8 cellular contexts compared by ENCODE assay signal in the genomic region with DNA sequence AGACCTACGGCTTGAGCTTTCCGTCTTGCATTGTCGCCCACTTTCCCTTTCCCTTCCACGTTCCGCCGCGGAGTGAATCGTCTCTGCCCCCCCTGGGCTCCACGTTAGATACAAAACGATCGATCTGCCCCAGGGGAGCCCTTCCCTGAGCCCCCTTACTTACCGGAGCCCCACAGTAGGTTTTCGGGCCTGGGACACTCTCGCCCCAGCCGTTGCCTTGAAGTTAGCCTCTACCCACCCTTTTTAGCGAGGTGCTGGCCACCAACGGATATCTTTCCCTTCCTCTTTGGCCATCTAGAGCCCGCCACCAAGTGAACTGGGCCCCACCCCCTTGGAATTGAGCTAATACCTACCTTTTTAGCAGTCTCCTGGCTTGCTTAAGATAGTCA. TPM values are rescaled to one million over a fixed set of nuclear protein-coding genes. Genes with fewer than 3 reads are reported as not detected.
A peak's percentile ranks its signal among the peaks of the same experiment; 100 is the strongest.
DNase-seq lines count a peak whose midpoint lies in the region; ATAC-seq and TF ChIP-seq lines count a peak whose summit lies in the region.

No MANE protein-coding gene starts in this region.

- H3K36me3 ChIP-seq in HUES48 (ENCODE audit: control insufficient read depth, insufficient read depth, low read length) (peaks cover 30% of the 10 kb centered on the region), WERI-Rb-1 (peaks cover 43% of the 10 kb centered on the region), right atrium auricular region (no peaks in the 10 kb centered on the region), skeletal muscle satellite cell (ENCODE audit: insufficient read depth, low read length) (peaks cover 7% of the 10 kb centered on the region)

- peaks cover 10% of the 10 kb centered on the region for H3K4me1 ChIP-seq in HUES48 (ENCODE audit: control insufficient read depth, insufficient read depth, low read length)
- H3K4me1 ChIP-seq in right atrium auricular region, result peaks cover 0 to 43% of the 10 kb centered on the region in 2 donors
- peaks cover 12% of the 10 kb centered on the region for H3K4me1 ChIP-seq in skeletal muscle satellite cell (ENCODE audit: control insufficient read depth, insufficient read depth, low read length)

- no peak for TF ChIP-seq CTCF in WERI-Rb-1 (IDR thresholded peaks at IDR 0.05; ENCODE audit: low read depth, low read length)
- no peak for TF ChIP-seq CTCF in right atrium auricular region (IDR thresholded peaks at IDR 0.05)

- peak; percentile 13 for ATAC-seq in GM19455 (IDR thresholded peaks at IDR 0.05; ENCODE audit: unreplicated experiment)

- H3K4me2 ChIP-seq in skeletal muscle satellite cell (ENCODE audit: low read length), result peak overlapping the region; percentile 84

- H3K9ac ChIP-seq in HUES48 (ENCODE audit: low read depth, low read length) (peak overlapping the region; percentile 99), skeletal muscle satellite cell (ENCODE audit: low read depth, low read length) (peak overlapping the region; percentile 99)

- peak overlapping the region; percentile 99 for H3K27ac ChIP-seq in HUES48 (ENCODE audit: low read depth, low read length)
- H3K27ac ChIP-seq in WERI-Rb-1, result peak overlapping the region; percentile 95
- H3K27ac ChIP-seq in right atrium auricular region, result peak overlapping the region; percentile 94 to 97

- DNase-seq in COLO668 (lab: John Stamatoyannopoulos, UW; ENCODE audit: unreplicated experiment), result peak; percentile 53
- peak; percentile 46 for DNase-seq in WERI-Rb-1
- peak; percentile 61 for DNase-seq in right atrium auricular region (ENCODE audit: low spot score)
- DNase-seq in activated naive CD4-positive, alpha-beta T cell treated with Interleukin-2 at 50 U/mL for 16 hours, result no peak
- no peak for DNase-seq in activated effector memory CD4-positive, alpha-beta T cell treated with anti-CD3 and anti-CD28 coated beads, Interleukin-2, amount 50 U/mL, for 16 hours

- H3K4me3 ChIP-seq in HUES48 (ENCODE audit: low read depth, low read length), result peak overlapping the region; percentile 97
- H3K4me3 ChIP-seq in WERI-Rb-1 (ENCODE audit: low read depth, low read length), result peak overlapping the region; percentile 90
- H3K4me3 ChIP-seq in right atrium auricular region, result peak overlapping the region; percentile 85 to 89
- H3K4me3 ChIP-seq in skeletal muscle satellite cell (ENCODE audit: low read length), result peak overlapping the region; percentile 98

- H3K27me3 ChIP-seq in HUES48 (ENCODE audit: control insufficient read depth, insufficient read depth, low read length), result no peaks in the 10 kb centered on the region
- H3K27me3 ChIP-seq in WERI-Rb-1 (ENCODE audit: insufficient read depth, low read depth, severe bottlenecking), result no peaks in the 10 kb centered on the region
- H3K27me3 ChIP-seq in right atrium auricular region, result no peaks in the 10 kb centered on the region
- H3K27me3 ChIP-seq in skeletal muscle satellite cell (ENCODE audit: control insufficient read depth, insufficient read depth, low read length), result no peaks in the 10 kb centered on the region

- H3K9me3 ChIP-seq in HUES48 (ENCODE audit: control insufficient read depth, insufficient read depth, low read length) (no peaks in the 10 kb centered on the region), WERI-Rb-1 (ENCODE audit: severe bottlenecking) (no peaks in the 10 kb centered on the region), right atrium auricular region (no peaks in the 10 kb centered on the region), skeletal muscle satellite cell (replicated peaks; ENCODE audit: low read length) (no peaks in the 10 kb centered on the region)

RNA-seq across cellular contexts. Expression of a gene that starts 0.6 kb away (rescaled TPM):
- total RNA-seq in right atrium auricular region, result 10 to 100 TPM; 17.3 to 20.2 TPM
- total RNA-seq in skeletal muscle satellite cell (2012; rRNA removed), result 28.9 and 33.0 TPM in 2 replicates

RNA-seq across cellular contexts. Expression of a gene that starts 32.0 kb away (rescaled TPM):
- total RNA-seq in right atrium auricular region, result 10 to 100 TPM in 1 of 2 donors, 1 to 10 TPM in 1; 9.8 to 12.6 TPM
- 9.6 and 12.2 TPM in 2 replicates for total RNA-seq in skeletal muscle satellite cell (2012; rRNA removed)

Comparison
In these comparisons a context has a peak if more than half of its experiments do, and no peak if none do; other contexts are left out.
1. DNase-seq: peak in COLO668 (single experiment), WERI-Rb-1 (single experiment) and right atrium auricular region (single experiment); none in activated naive CD4-positive, alpha-beta T cell treated with Interleukin-2 at 50 U/mL for 16 hours (single experiment) and activated effector memory CD4-positive, alpha-beta T cell treated with anti-CD3 and anti-CD28 coated beads, Interleukin-2, amount 50 U/mL, for 16 hours (single experiment).
2. Peak in every context shown above with its lines, with median percentiles within 50 percentile points of each other: H3K27ac ChIP-seq and H3K4me3 ChIP-seq.